In the genomic region with DNA sequence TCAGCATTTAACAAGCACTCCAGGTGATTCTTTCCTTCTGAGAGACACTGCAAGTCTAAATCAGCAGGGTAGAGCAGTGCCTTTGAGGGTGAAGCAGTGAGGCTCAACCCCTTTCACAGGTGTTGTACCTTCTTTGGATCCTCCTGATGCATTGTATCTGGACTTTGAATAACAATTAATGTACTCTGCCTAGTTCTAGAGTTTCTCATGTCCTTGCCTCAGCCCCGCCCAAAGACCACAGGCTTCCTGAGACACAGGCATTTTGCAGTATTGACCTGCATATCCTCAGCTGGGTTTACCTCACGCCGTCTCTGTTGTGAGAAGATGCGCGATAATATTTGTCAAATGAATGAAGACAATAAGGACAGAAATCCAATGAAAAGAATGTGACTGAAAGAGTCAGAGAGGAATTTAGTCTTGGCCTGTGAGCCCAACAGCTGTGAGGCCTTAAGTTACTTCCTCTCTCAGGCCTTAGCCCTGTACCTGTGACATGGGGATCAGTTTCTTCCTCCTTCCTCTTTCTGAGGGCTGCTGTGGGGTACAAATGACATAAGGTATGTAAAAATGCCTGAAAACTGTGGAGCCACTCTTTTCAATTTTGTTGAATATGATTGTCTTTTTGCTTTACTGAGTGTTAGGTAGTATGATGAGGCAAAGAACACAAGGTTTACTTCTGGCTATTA, we compare ENCODE assay signal across 9 cellular contexts. TPM values are rescaled to one million over a fixed set of nuclear protein-coding genes. Genes with fewer than 3 reads are reported as not detected.
DNase-seq lines count a peak whose midpoint lies in the region; ATAC-seq lines count a peak whose summit lies in the region.
"Had no signal": no experiment of that assay in that cellular context is flagged by ENCODE, and none has a peak within 500 bp of the region (broad histone marks: within the 10 kb centered on the region; RNA-seq: fewer than 3 reads in every experiment).

No MANE protein-coding gene starts in this region.

- H3K27me3 Mint-ChIP-seq in activated naive CD4-positive, alpha-beta T cell treated with anti-CD3 and anti-CD28 coated beads for 36 hours (ENCODE audit: low read depth) = no peaks in the 10 kb centered on the region
- no peaks in the 10 kb centered on the region for H3K27me3 Mint-ChIP-seq in activated CD8-positive, alpha-beta T cell treated with anti-CD3 and anti-CD28 coated beads, Interleukin-2, amount 10 ng/mL, durations not matched to agents 7 days and 5 days (ENCODE audit: low read depth)

- peaks cover 9% of the 10 kb centered on the region for H3K36me3 Mint-ChIP-seq in activated naive CD4-positive, alpha-beta T cell treated with anti-CD3 and anti-CD28 coated beads for 36 hours (ENCODE audit: low read depth)
- peaks cover 34% of the 10 kb centered on the region for H3K36me3 Mint-ChIP-seq in activated CD8-positive, alpha-beta T cell treated with anti-CD3 and anti-CD28 coated beads, Interleukin-2, amount 10 ng/mL, durations not matched to agents 7 days and 5 days (ENCODE audit: low read depth)

- peak; percentile 56 for ATAC-seq in HG03521 (IDR thresholded peaks at IDR 0.05; ENCODE audit: unreplicated experiment)
- peak; percentile 58 for ATAC-seq in activated CD8-positive, alpha-beta T cell treated with anti-CD3 and anti-CD28 coated beads, Interleukin-2, amount 10 ng/mL, durations not matched to agents 7 days and 5 days
- no peak for ATAC-seq in HG03520 (IDR thresholded peaks at IDR 0.05; ENCODE audit: unreplicated experiment)
- no peak for ATAC-seq in left cardiac atrium

- peaks cover 5% of the 10 kb centered on the region for H3K9me3 Mint-ChIP-seq in activated naive CD4-positive, alpha-beta T cell treated with anti-CD3 and anti-CD28 coated beads for 36 hours
- no peaks in the 10 kb centered on the region for H3K9me3 Mint-ChIP-seq in activated CD8-positive, alpha-beta T cell treated with anti-CD3 and anti-CD28 coated beads, Interleukin-2, amount 10 ng/mL, durations not matched to agents 7 days and 5 days (ENCODE audit: insufficient read depth)

- H3K4me1 Mint-ChIP-seq in activated naive CD4-positive, alpha-beta T cell treated with anti-CD3 and anti-CD28 coated beads for 36 hours (ENCODE audit: low read depth) = peaks cover 43% of the 10 kb centered on the region
- peaks cover 35% of the 10 kb centered on the region for H3K4me1 Mint-ChIP-seq in activated CD8-positive, alpha-beta T cell treated with anti-CD3 and anti-CD28 coated beads, Interleukin-2, amount 10 ng/mL, durations not matched to agents 7 days and 5 days (ENCODE audit: low read depth)

- intact Hi-C loops in activated naive CD4-positive, alpha-beta T cell treated with anti-CD3 and anti-CD28 coated beads for 36 hours (cut with micrococcal nuclease) = loop anchor here (2.0 kb wide), 1 partner anchor 15 kb away; no protein-coding TSS in a partner anchor
- intact Hi-C loops in left cardiac atrium (cut with DNase I) = no loop called here
- intact Hi-C loops in head of caudate nucleus (cut with DNase I) = no loop called here
- intact Hi-C loops in cardiac septum (cut with DNase I) = no loop called here

- no peak for DNase-seq in activated naive CD4-positive, alpha-beta T cell treated with anti-CD3 and anti-CD28 coated beads for 36 hours
- DNase-seq in activated naive CD4-positive, alpha-beta T cell (lab: John Stamatoyannopoulos, UW) = no peak
- peak; percentile 51 for DNase-seq in activated CD8-positive, alpha-beta T cell treated with anti-CD3 and anti-CD28 coated beads, Interleukin-2, amount 10 ng/mL, durations not matched to agents 7 days and 5 days
- DNase-seq in left cardiac atrium (no peak), head of caudate nucleus (no peak), cardiac septum (ENCODE audit: low spot score) (no peak)
- DNase-seq: MG63 had no signal

- H3K27ac Mint-ChIP-seq in activated naive CD4-positive, alpha-beta T cell treated with anti-CD3 and anti-CD28 coated beads for 36 hours = peak overlapping the region; percentile 75
- H3K27ac Mint-ChIP-seq in activated CD8-positive, alpha-beta T cell treated with anti-CD3 and anti-CD28 coated beads, Interleukin-2, amount 10 ng/mL, durations not matched to agents 7 days and 5 days = peak overlapping the region; percentile 86

- CTCF ChIA-PET in activated naive CD4-positive, alpha-beta T cell treated with anti-CD3 and anti-CD28 coated beads for 36 hours (lab: Charles Lee) = interaction anchor here (1.5 to 1.9 kb wide), 2 partner anchors 49 to 134 kb away, joined by 3 to 7 read pairs; no protein-coding TSS in a partner anchor
- CTCF ChIA-PET in activated CD8-positive, alpha-beta T cell treated with anti-CD3 and anti-CD28 coated beads, Interleukin-2, amount 10 ng/mL, durations not matched to agents 7 days and 5 days (lab: Charles Lee) = interaction anchor here (0.7 to 3.4 kb wide), 4 partner anchors 12 to 92 kb away, joined by 3 to 30 read pairs (median 8); no protein-coding TSS in a partner anchor

- POLR2A ChIA-PET in activated CD8-positive, alpha-beta T cell treated with anti-CD3 and anti-CD28 coated beads, Interleukin-2, amount 10 ng/mL, durations not matched to agents 7 days and 5 days (lab: Charles Lee) = interaction anchor here (0.5 to 1.5 kb wide), 3 partner anchors 7 to 158 kb away, joined by 3 to 5 read pairs (median 5); a partner anchor contains a TSS

- H3K4me3 Mint-ChIP-seq in activated naive CD4-positive, alpha-beta T cell treated with anti-CD3 and anti-CD28 coated beads for 36 hours = no peak overlapping the region
- peak overlapping the region; percentile 55 for H3K4me3 Mint-ChIP-seq in activated CD8-positive, alpha-beta T cell treated with anti-CD3 and anti-CD28 coated beads, Interleukin-2, amount 10 ng/mL, durations not matched to agents 7 days and 5 days

RNA-seq across cellular contexts. Expression of a gene that starts 43.7 kb away (rescaled TPM):
- total RNA-seq in activated naive CD4-positive, alpha-beta T cell treated with anti-CD3 and anti-CD28 coated beads for 36 hours = 100 to 1,000 TPM; 167 TPM
- 100 to 1,000 TPM; 357 to 390 TPM for total RNA-seq in activated CD8-positive, alpha-beta T cell treated with anti-CD3 and anti-CD28 coated beads, Interleukin-2, amount 10 ng/mL, durations not matched to agents 7 days and 5 days
- total RNA-seq in left cardiac atrium (10 to 100 TPM; 25.1 to 29.9 TPM), cardiac septum (20.9 TPM)

Comparison
In these comparisons a context has a peak if more than half of its experiments do, and no peak if none do; other contexts are left out.
1. ATAC-seq: peak in HG03521 (single experiment) and activated CD8-positive, alpha-beta T cell treated with anti-CD3 and anti-CD28 coated beads, Interleukin-2, amount 10 ng/mL, durations not matched to agents 7 days and 5 days (single experiment); none in HG03520 (single experiment) and left cardiac atrium (0 of 2).